In genomic region chr12:26937863-26938659, GRCh38 we compare ENCODE assay signal across 8 cellular contexts. TPM values are rescaled to one million over a fixed set of nuclear protein-coding genes. Genes with fewer than 3 reads are reported as not detected.
DNase-seq lines count a peak whose midpoint lies in the region; ATAC-seq and TF ChIP-seq lines count a peak whose summit lies in the region.

Gene FGFR1OP2 (plus strand): TSS chr12:26938470. CDS start chr12:26954159, 15,689 bp downstream.
A gene with protein sequence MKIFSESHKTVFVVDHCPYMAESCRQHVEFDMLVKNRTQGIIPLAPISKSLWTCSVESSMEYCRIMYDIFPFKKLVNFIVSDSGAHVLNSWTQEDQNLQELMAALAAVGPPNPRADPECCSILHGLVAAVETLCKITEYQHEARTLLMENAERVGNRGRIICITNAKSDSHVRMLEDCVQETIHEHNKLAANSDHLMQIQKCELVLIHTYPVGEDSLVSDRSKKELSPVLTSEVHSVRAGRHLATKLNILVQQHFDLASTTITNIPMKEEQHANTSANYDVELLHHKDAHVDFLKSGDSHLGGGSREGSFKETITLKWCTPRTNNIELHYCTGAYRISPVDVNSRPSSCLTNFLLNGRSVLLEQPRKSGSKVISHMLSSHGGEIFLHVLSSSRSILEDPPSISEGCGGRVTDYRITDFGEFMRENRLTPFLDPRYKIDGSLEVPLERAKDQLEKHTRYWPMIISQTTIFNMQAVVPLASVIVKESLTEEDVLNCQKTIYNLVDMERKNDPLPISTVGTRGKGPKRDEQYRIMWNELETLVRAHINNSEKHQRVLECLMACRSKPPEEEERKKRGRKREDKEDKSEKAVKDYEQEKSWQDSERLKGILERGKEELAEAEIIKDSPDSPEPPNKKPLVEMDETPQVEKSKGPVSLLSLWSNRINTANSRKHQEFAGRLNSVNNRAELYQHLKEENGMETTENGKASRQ (minus strand): TSS chr12:26937981. CDS start chr12:26936803, 1,178 bp downstream.

- H3K9me3 ChIP-seq in SK-N-MC (ENCODE audit: low read depth, low read length) (no peaks in the 10 kb centered on the region), gastroesophageal sphincter (no peaks in the 10 kb centered on the region)

- H3K4me1 Mint-ChIP-seq in HFFc6 (ENCODE audit: low read depth): peaks cover 62% of the 10 kb centered on the region
- peaks cover 53% of the 10 kb centered on the region for H3K4me1 Mint-ChIP-seq in activated naive CD4-positive, alpha-beta T cell treated with anti-CD3 and anti-CD28 coated beads, Interleukin-2, amount 10 ng/mL, durations not matched to agents 7 days and 5 days

- H3K27me3 Mint-ChIP-seq in HFFc6 (ENCODE audit: insufficient read depth): peaks cover 3% of the 10 kb centered on the region
- no peaks in the 10 kb centered on the region for H3K27me3 Mint-ChIP-seq in activated naive CD4-positive, alpha-beta T cell treated with anti-CD3 and anti-CD28 coated beads, Interleukin-2, amount 10 ng/mL, durations not matched to agents 7 days and 5 days

- H3K27ac ChIP-seq in SK-N-MC (peak within 1 kb of the TSS; percentile 94), gastroesophageal sphincter (peak within 1 kb of the TSS; percentile 83 to 96 (median 92))

- peak within 1 kb of the TSS; percentile 95 for H3K9ac ChIP-seq in SK-N-MC (ENCODE audit: insufficient read length)

- WGBS in gastroesophageal sphincter (ENCODE audit: low coverage in 1 of 2), 2 donors: 0% methylated on average over 4 to 14 of the region's 66 CpGs

- H3K4me3 ChIP-seq in NB4 (ENCODE audit: low read depth, low read length) (peak within 1 kb of the TSS; percentile 86), SK-N-MC (peak within 1 kb of the TSS; percentile 91), gastroesophageal sphincter (peak within 1 kb of the TSS; percentile 87 to 98)

- peak; percentile 96 for ATAC-seq in gastroesophageal sphincter

- H3K27me3 ChIP-seq in gastroesophageal sphincter: no peaks in the 10 kb centered on the region

- peaks cover 12% of the 10 kb centered on the region for H3K36me3 Mint-ChIP-seq in HFFc6 (ENCODE audit: low read depth)
- H3K36me3 Mint-ChIP-seq in activated naive CD4-positive, alpha-beta T cell treated with anti-CD3 and anti-CD28 coated beads, Interleukin-2, amount 10 ng/mL, durations not matched to agents 7 days and 5 days: peaks cover 34% of the 10 kb centered on the region

- peak within 1 kb of the TSS; percentile 100 for H3K27ac Mint-ChIP-seq in HFFc6
- H3K27ac Mint-ChIP-seq in activated naive CD4-positive, alpha-beta T cell treated with anti-CD3 and anti-CD28 coated beads, Interleukin-2, amount 10 ng/mL, durations not matched to agents 7 days and 5 days: peak within 1 kb of the TSS; percentile 99

- TF ChIP-seq EP300 in gastroesophageal sphincter (IDR thresholded peaks at IDR 0.05): no peak

- no peak for TF ChIP-seq CTCF in HFFc6 (IDR thresholded peaks at IDR 0.05)
- no peak for TF ChIP-seq CTCF in NB4 (IDR thresholded peaks at IDR 0.05; ENCODE audit: low read depth, low read length)
- TF ChIP-seq CTCF in gastroesophageal sphincter (IDR thresholded peaks at IDR 0.05): peak in 2 of 4 experiments; percentile 10 to 21

- CTCF ChIA-PET in activated naive CD4-positive, alpha-beta T cell treated with anti-CD3 and anti-CD28 coated beads, Interleukin-2, amount 10 ng/mL, durations not matched to agents 7 days and 5 days (lab: Charles Lee): interaction anchor here (0.6 to 1.2 kb wide), 3 partner anchors 53 to 108 kb away, joined by 3 read pairs; no protein-coding TSS in a partner anchor

- DNase-seq in GM04503 (ENCODE audit: low read depth): peak; percentile 93
- DNase-seq in HFFc6: peak; percentile 99
- DNase-seq in NB4 (ENCODE audit: low read depth): peak; percentile 100
- DNase-seq in SK-N-MC (ENCODE audit: low read depth, low spot score): peak; percentile 88
- peak; percentile 99 for DNase-seq in activated naive CD4-positive, alpha-beta T cell treated with anti-CD3 and anti-CD28 coated beads, Interleukin-2, amount 10 ng/mL, durations not matched to agents 7 days and 5 days
- DNase-seq in non-pigmented ciliary epithelial cell (ENCODE audit: low read depth): peak; percentile 92
- DNase-seq in superior temporal gyrus (ENCODE audit: extremely low spot score): peak; percentile 98

- peaks cover 6 to 57% (median 13%) of the 10 kb centered on the region in 3 donors for H3K4me1 ChIP-seq in gastroesophageal sphincter

- TF ChIP-seq POLR2A in NB4 (IDR thresholded peaks at IDR 0.05; ENCODE audit: extremely low read depth, insufficient read length) (peak; percentile 98), gastroesophageal sphincter (IDR thresholded peaks at IDR 0.05) (peak; percentile 96 to 97)

- H3K36me3 ChIP-seq in SK-N-MC (ENCODE audit: insufficient read depth, low read length) (peaks cover 8% of the 10 kb centered on the region), gastroesophageal sphincter (peaks cover 0 to 5% of the 10 kb centered on the region in 2 donors)

- H3K4me3 Mint-ChIP-seq in HFFc6: peak within 1 kb of the TSS; percentile 96
- peak within 1 kb of the TSS; percentile 89 for H3K4me3 Mint-ChIP-seq in activated naive CD4-positive, alpha-beta T cell treated with anti-CD3 and anti-CD28 coated beads, Interleukin-2, amount 10 ng/mL, durations not matched to agents 7 days and 5 days

- no peaks in the 10 kb centered on the region for H3K9me3 Mint-ChIP-seq in HFFc6
- H3K9me3 Mint-ChIP-seq in activated naive CD4-positive, alpha-beta T cell treated with anti-CD3 and anti-CD28 coated beads, Interleukin-2, amount 10 ng/mL, durations not matched to agents 7 days and 5 days: no peaks in the 10 kb centered on the region

RNA-seq across cellular contexts. Expression of gene FGFR1OP2, which starts in this region (rescaled TPM):
- 10 to 100 TPM; 37.0 to 44.2 (median 39.5) TPM for total RNA-seq in HFFc6 (2021; fragmentation: NEBNext Ultra II Directional; extraction: Animal tissue kit (Norgen Biotek cat#: 25700))
- total RNA-seq in gastroesophageal sphincter: 100 to 1,000 TPM in 1 of 4 donors, 10 to 100 TPM in 3; 57.7 to 127 (median 75.1) TPM

RNA-seq across cellular contexts. Expression of the second gene that starts in this region (rescaled TPM):
- total RNA-seq in HFFc6 (2021; fragmentation: NEBNext Ultra II Directional; extraction: Animal tissue kit (Norgen Biotek cat#: 25700)): 10 to 100 TPM; 26.8 to 35.9 (median 28.1) TPM
- total RNA-seq in gastroesophageal sphincter: 10 to 100 TPM; 12.4 to 41.6 (median 32.5) TPM

Comparison
In these comparisons a context has a peak if more than half of its experiments do, and no peak if none do; other contexts are left out.
1. Peak in every context shown above with its lines: DNase-seq, ATAC-seq, H3K4me3 ChIP-seq and H3K27ac ChIP-seq.